Comparison of ENCODE assay signal across 1 cellular context in genomic region chr3:152241142-152242067, GRCh38.
TF ChIP-seq lines count a peak whose summit lies in the region.

No MANE protein-coding gene starts in this region.

TF ChIP-seq in WTC11, 78 proteins besides CTCF, POLR2A, EP300 and RAD21 (continued from another document):
- TF ChIP-seq PRDM15 (CRISPR knock-in tag; IDR thresholded peaks at IDR 0.05) (no peak), ZNF219 (CRISPR knock-in tag; IDR thresholded peaks at IDR 0.05; ENCODE audit: borderline replicate concordance) (no peak), MAX (CRISPR knock-in tag; IDR thresholded peaks at IDR 0.05) (no peak), KAT7 (CRISPR knock-in tag; IDR thresholded peaks at IDR 0.05; ENCODE audit: borderline replicate concordance) (no peak), STAT6 (CRISPR knock-in tag; conservative IDR thresholded peaks at IDR 0.05; ENCODE audit: low read depth) (no peak), IRF2 (CRISPR knock-in tag; IDR thresholded peaks at IDR 0.05; ENCODE audit: borderline replicate concordance, low read depth) (no peak), SMAD4 (CRISPR knock-in tag; IDR thresholded peaks at IDR 0.05) (no peak)
TF ChIP-seq in WTC11: peak in this region for 0.
